ENCODE assay signal across 2 cellular contexts in genomic region chrX:128816919-128817318, GRCh38.
TF ChIP-seq lines count a peak whose summit lies in the region.

No MANE protein-coding gene starts in this region.

TF ChIP-seq in SK-N-SH, 30 proteins besides CTCF, POLR2A, EP300 and RAD21 (continued from another document):
- TF ChIP-seq USF1 (IDR thresholded peaks at IDR 0.05; ENCODE audit: borderline replicate concordance, low read depth) (no peak), TAF1 (IDR thresholded peaks at IDR 0.05; ENCODE audit: borderline replicate concordance, low read depth, low read length) (no peak), TEAD4 (IDR thresholded peaks at IDR 0.05; ENCODE audit: borderline replicate concordance, insufficient read depth) (no peak), POLR2AphosphoS5 (IDR thresholded peaks at IDR 0.05; ENCODE audit: low read depth, low read length) (no peak), FOXJ3 (CRISPR knock-in tag; IDR thresholded peaks at IDR 0.05) (no peak)
- TF ChIP-seq, protein P1, sequence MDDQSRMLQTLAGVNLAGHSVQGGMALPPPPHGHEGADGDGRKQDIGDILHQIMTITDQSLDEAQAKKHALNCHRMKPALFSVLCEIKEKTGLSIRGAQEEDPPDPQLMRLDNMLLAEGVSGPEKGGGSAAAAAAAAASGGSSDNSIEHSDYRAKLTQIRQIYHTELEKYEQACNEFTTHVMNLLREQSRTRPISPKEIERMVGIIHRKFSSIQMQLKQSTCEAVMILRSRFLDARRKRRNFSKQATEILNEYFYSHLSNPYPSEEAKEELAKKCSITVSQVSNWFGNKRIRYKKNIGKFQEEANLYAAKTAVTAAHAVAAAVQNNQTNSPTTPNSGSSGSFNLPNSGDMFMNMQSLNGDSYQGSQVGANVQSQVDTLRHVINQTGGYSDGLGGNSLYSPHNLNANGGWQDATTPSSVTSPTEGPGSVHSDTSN (IDR thresholded peaks at IDR 0.05), result no peak

TF ChIP-seq in SK-N-SH treated with all-trans-retinoic acid at 6 μM for 48 hours, 23 proteins besides CTCF, POLR2A, EP300 and RAD21:
- TF ChIP-seq, protein P2, sequence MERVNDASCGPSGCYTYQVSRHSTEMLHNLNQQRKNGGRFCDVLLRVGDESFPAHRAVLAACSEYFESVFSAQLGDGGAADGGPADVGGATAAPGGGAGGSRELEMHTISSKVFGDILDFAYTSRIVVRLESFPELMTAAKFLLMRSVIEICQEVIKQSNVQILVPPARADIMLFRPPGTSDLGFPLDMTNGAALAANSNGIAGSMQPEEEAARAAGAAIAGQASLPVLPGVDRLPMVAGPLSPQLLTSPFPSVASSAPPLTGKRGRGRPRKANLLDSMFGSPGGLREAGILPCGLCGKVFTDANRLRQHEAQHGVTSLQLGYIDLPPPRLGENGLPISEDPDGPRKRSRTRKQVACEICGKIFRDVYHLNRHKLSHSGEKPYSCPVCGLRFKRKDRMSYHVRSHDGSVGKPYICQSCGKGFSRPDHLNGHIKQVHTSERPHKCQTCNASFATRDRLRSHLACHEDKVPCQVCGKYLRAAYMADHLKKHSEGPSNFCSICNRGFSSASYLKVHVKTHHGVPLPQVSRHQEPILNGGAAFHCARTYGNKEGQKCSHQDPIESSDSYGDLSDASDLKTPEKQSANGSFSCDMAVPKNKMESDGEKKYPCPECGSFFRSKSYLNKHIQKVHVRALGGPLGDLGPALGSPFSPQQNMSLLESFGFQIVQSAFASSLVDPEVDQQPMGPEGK (CRISPR knock-in tag; IDR thresholded peaks at IDR 0.05; ENCODE audit: borderline replicate concordance), result no peak
- TF ChIP-seq TSHZ2 (CRISPR knock-in tag; IDR thresholded peaks at IDR 0.05), result no peak
- TF ChIP-seq BACH2 (CRISPR knock-in tag; IDR thresholded peaks at IDR 0.05; ENCODE audit: borderline replicate concordance), result no peak
- TF ChIP-seq ZNF565 (CRISPR knock-in tag; conservative IDR thresholded peaks at IDR 0.05; ENCODE audit: low read depth), result no peak
- TF ChIP-seq ZFP3 (CRISPR knock-in tag; IDR thresholded peaks at IDR 0.05), result no peak
- TF ChIP-seq, protein P3, sequence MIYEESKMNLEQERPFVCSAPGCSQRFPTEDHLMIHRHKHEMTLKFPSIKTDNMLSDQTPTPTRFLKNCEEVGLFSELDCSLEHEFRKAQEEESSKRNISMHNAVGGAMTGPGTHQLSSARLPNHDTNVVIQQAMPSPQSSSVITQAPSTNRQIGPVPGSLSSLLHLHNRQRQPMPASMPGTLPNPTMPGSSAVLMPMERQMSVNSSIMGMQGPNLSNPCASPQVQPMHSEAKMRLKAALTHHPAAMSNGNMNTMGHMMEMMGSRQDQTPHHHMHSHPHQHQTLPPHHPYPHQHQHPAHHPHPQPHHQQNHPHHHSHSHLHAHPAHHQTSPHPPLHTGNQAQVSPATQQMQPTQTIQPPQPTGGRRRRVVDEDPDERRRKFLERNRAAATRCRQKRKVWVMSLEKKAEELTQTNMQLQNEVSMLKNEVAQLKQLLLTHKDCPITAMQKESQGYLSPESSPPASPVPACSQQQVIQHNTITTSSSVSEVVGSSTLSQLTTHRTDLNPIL (CRISPR knock-in tag; IDR thresholded peaks at IDR 0.05; ENCODE audit: low read depth), result no peak
- no peak for TF ChIP-seq ARNTL (CRISPR knock-in tag; IDR thresholded peaks at IDR 0.05; ENCODE audit: borderline replicate concordance, low read depth)
- no peak for TF ChIP-seq PPARA (CRISPR knock-in tag; IDR thresholded peaks at IDR 0.05; ENCODE audit: borderline replicate concordance)
- no peak for TF ChIP-seq POU6F1 (CRISPR knock-in tag; IDR thresholded peaks at IDR 0.05; ENCODE audit: borderline replicate concordance, low read depth)
- TF ChIP-seq TCF4 (CRISPR knock-in tag; IDR thresholded peaks at IDR 0.05; ENCODE audit: borderline replicate concordance), result no peak
- TF ChIP-seq CSDC2 (CRISPR knock-in tag; IDR thresholded peaks at IDR 0.05), result no peak
- no peak for TF ChIP-seq GLIS3 (CRISPR knock-in tag; IDR thresholded peaks at IDR 0.05)
- no peak for TF ChIP-seq ISL1 (CRISPR knock-in tag; IDR thresholded peaks at IDR 0.05)
- TF ChIP-seq OSR1 (CRISPR knock-in tag; IDR thresholded peaks at IDR 0.05), result no peak
- no peak for TF ChIP-seq RARB (CRISPR knock-in tag; IDR thresholded peaks at IDR 0.05)
- no peak for TF ChIP-seq TOX (CRISPR knock-in tag; IDR thresholded peaks at IDR 0.05; ENCODE audit: borderline replicate concordance)
- TF ChIP-seq ZNF70 (CRISPR knock-in tag; IDR thresholded peaks at IDR 0.05), result no peak
